ENCODE assay signal across 8 cellular contexts in genomic region chr1:112707217-112708001, GRCh38.
DNase-seq lines count a peak whose midpoint lies in the region; ATAC-seq lines count a peak whose summit lies in the region.

No MANE protein-coding gene starts in this region.

- peaks cover 23% of the 10 kb centered on the region for H3K27me3 ChIP-seq in NT2/D1 (ENCODE audit: insufficient read depth, insufficient read length)

- H3K36me3 ChIP-seq in NT2/D1 (ENCODE audit: insufficient read depth, insufficient read length, low read length): peaks cover 38% of the 10 kb centered on the region

- peak overlapping the region; percentile 82 for H3K4me3 ChIP-seq in NT2/D1 (ENCODE audit: insufficient read length, low read depth)

- H3K36me3 Mint-ChIP-seq in stimulated activated effector memory CD8-positive, alpha-beta T cell treated with anti-CD3 and anti-CD28 coated beads, Interleukin-12 subunit alpha, Interleukin-12 subunit beta, amount 100 ng/mL, for 72 hours: peaks cover 23% of the 10 kb centered on the region

- H3K27ac ChIP-seq in epithelial cell of prostate: peak overlapping the region; percentile 93

- H3K27ac Mint-ChIP-seq in stimulated activated effector memory CD8-positive, alpha-beta T cell treated with anti-CD3 and anti-CD28 coated beads, Interleukin-12 subunit alpha, Interleukin-12 subunit beta, amount 100 ng/mL, for 72 hours: no peak overlapping the region

- peak; percentile 37 for ATAC-seq in GM21360 (IDR thresholded peaks at IDR 0.05; ENCODE audit: unreplicated experiment)
- ATAC-seq in stimulated activated effector memory CD8-positive, alpha-beta T cell treated with anti-CD3 and anti-CD28 coated beads, Interleukin-12 subunit alpha, Interleukin-12 subunit beta, amount 100 ng/mL, for 72 hours: peak; percentile 71

- peak overlapping the region; percentile 74 for H3K9ac ChIP-seq in NT2/D1 (ENCODE audit: insufficient read length, low read depth)

- peaks cover 17% of the 10 kb centered on the region for H3K4me1 ChIP-seq in NT2/D1 (ENCODE audit: insufficient read depth, insufficient read length)

- H3K4me3 Mint-ChIP-seq in stimulated activated effector memory CD8-positive, alpha-beta T cell treated with anti-CD3 and anti-CD28 coated beads, Interleukin-12 subunit alpha, Interleukin-12 subunit beta, amount 100 ng/mL, for 72 hours: peak overlapping the region; percentile 71

- H3K9me3 Mint-ChIP-seq in stimulated activated effector memory CD8-positive, alpha-beta T cell treated with anti-CD3 and anti-CD28 coated beads, Interleukin-12 subunit alpha, Interleukin-12 subunit beta, amount 100 ng/mL, for 72 hours: no peaks in the 10 kb centered on the region

- DNase-seq in DMS 273 (lab: John Stamatoyannopoulos, UW; ENCODE audit: unreplicated experiment) (peak; percentile 93), HPDE6-E6E7 (ENCODE audit: extremely low spot score) (peak; percentile 78), NT2/D1 (ENCODE audit: low read depth, low spot score) (peak; percentile 89), activated T-cell treated with anti-CD3 and anti-CD28 coated beads for 4 hours (peak; percentile 48), epithelial cell of prostate (ENCODE audit: low read depth, low spot score) (peak; percentile 46), middle frontal gyrus (ENCODE audit: extremely low spot score, low spot score) (peak; percentile 42)
- DNase-seq in stimulated activated effector memory CD8-positive, alpha-beta T cell treated with anti-CD3 and anti-CD28 coated beads, Interleukin-12 subunit alpha, Interleukin-12 subunit beta, amount 100 ng/mL, for 72 hours (ENCODE audit: low spot score in 2 of 2): peak; percentile 70 to 85

- H3K9me3 ChIP-seq in NT2/D1 (ENCODE audit: insufficient read depth, low read length): no peaks in the 10 kb centered on the region

- peaks cover 55% of the 10 kb centered on the region for H3K4me1 Mint-ChIP-seq in stimulated activated effector memory CD8-positive, alpha-beta T cell treated with anti-CD3 and anti-CD28 coated beads, Interleukin-12 subunit alpha, Interleukin-12 subunit beta, amount 100 ng/mL, for 72 hours

Comparison
In these comparisons a context has a peak if more than half of its experiments do, and no peak if none do; other contexts are left out.
1. Peak in every context shown above with its lines: DNase-seq, ATAC-seq, H3K4me3 ChIP-seq and H3K27ac ChIP-seq.
2. DNase-seq: peak in every context shown above with its lines; median percentile 93 in DMS 273; 89 in NT2/D1; 78 in HPDE6-E6E7; 78 in stimulated activated effector memory CD8-positive, alpha-beta T cell treated with anti-CD3 and anti-CD28 coated beads, Interleukin-12 subunit alpha, Interleukin-12 subunit beta, amount 100 ng/mL, for 72 hours; 48 in activated T-cell treated with anti-CD3 and anti-CD28 coated beads for 4 hours; 46 in epithelial cell of prostate; 42 in middle frontal gyrus.